Comparison of ENCODE assay signal across 1 cellular context in genomic region chr2:231685349-231686191, GRCh38.
TF ChIP-seq lines count a peak whose summit lies in the region.

No MANE protein-coding gene starts in this region.

TF ChIP-seq in HepG2, 621 proteins besides CTCF, POLR2A, EP300 and RAD21 (continued from another document and continues in another):
- TF ChIP-seq RERE (CRISPR knock-in tag; IDR thresholded peaks at IDR 0.05; ENCODE audit: low read depth) = no peak
- peak; percentile 95 for TF ChIP-seq ZMYM4 (CRISPR knock-in tag; IDR thresholded peaks at IDR 0.05)
- no peak for TF ChIP-seq NR1H2 (CRISPR knock-in tag; IDR thresholded peaks at IDR 0.05; ENCODE audit: borderline replicate concordance, low read depth)
- no peak for TF ChIP-seq ZNF350 (CRISPR knock-in tag; IDR thresholded peaks at IDR 0.05; ENCODE audit: borderline replicate concordance, low read depth)
- TF ChIP-seq ZNF782 (CRISPR knock-in tag; IDR thresholded peaks at IDR 0.05; ENCODE audit: borderline replicate concordance) = no peak
- TF ChIP-seq HNRNPL (IDR thresholded peaks at IDR 0.05; ENCODE audit: low read depth, low read length) = peak; percentile 90; the same call in 1 of the 2 replicates
- no peak for TF ChIP-seq AKAP8 (CRISPR knock-in tag; IDR thresholded peaks at IDR 0.05)
- no peak for TF ChIP-seq TBP (CRISPR knock-in tag; IDR thresholded peaks at IDR 0.05)
- TF ChIP-seq ZFP41 (CRISPR knock-in tag; IDR thresholded peaks at IDR 0.05; ENCODE audit: borderline replicate concordance) = 0 out of 2 replicates have a peak, but pooled peaks have one; percentile 20
- TF ChIP-seq MXD4 (CRISPR knock-in tag; IDR thresholded peaks at IDR 0.05) = no peak
- TF ChIP-seq FOSL2 (CRISPR knock-in tag; IDR thresholded peaks at IDR 0.05) = no peak
- TF ChIP-seq NR3C1 (CRISPR knock-in tag; IDR thresholded peaks at IDR 0.05) = no peak
- no peak for TF ChIP-seq KDM5B (CRISPR knock-in tag; IDR thresholded peaks at IDR 0.05; ENCODE audit: borderline replicate concordance)
- TF ChIP-seq ARID5B (CRISPR knock-in tag; IDR thresholded peaks at IDR 0.05) = no peak
- no peak for TF ChIP-seq ZNF713 (CRISPR knock-in tag; IDR thresholded peaks at IDR 0.05)
- TF ChIP-seq RAD51 (IDR thresholded peaks at IDR 0.05; ENCODE audit: borderline replicate concordance) = no peak
- peak; percentile 65 for TF ChIP-seq BHLHE40 (IDR thresholded peaks at IDR 0.05; ENCODE audit: low read length)
- TF ChIP-seq MBNL3 (CRISPR knock-in tag; conservative IDR thresholded peaks at IDR 0.05) = no peak
- TF ChIP-seq ZNF318 (CRISPR knock-in tag; IDR thresholded peaks at IDR 0.05) = no peak
- TF ChIP-seq POLR2AphosphoS5 (IDR thresholded peaks at IDR 0.05; ENCODE audit: low read depth, low read length) = peak; percentile 42; the same call in 1 of the 2 replicates
- TF ChIP-seq SALL2 (CRISPR knock-in tag; IDR thresholded peaks at IDR 0.05) = no peak
- peak; percentile 49 to 86; a peak in 3 of 4 replicates for TF ChIP-seq HMGXB4 (CRISPR knock-in tag; IDR thresholded peaks at IDR 0.05; ENCODE audit: borderline replicate concordance in 1 of 2, low read depth in 1 of 2)
- TF ChIP-seq U2AF1 (optimal IDR thresholded peaks at IDR 0.05; ENCODE audit: low read depth, low read length) = no peak
- no peak for TF ChIP-seq ZSCAN20 (CRISPR knock-in tag; IDR thresholded peaks at IDR 0.05; ENCODE audit: borderline replicate concordance)
- TF ChIP-seq SMAD1 (CRISPR knock-in tag; IDR thresholded peaks at IDR 0.05; ENCODE audit: borderline replicate concordance, low read depth) = no peak
- peak; percentile 18; the same call in 1 of the 2 replicates for TF ChIP-seq TBX2 (CRISPR knock-in tag; IDR thresholded peaks at IDR 0.05; ENCODE audit: borderline replicate concordance)
- no peak for TF ChIP-seq RXRB (CRISPR knock-in tag; IDR thresholded peaks at IDR 0.05; ENCODE audit: borderline replicate concordance)
- no peak for TF ChIP-seq ZNF10 (CRISPR knock-in tag; IDR thresholded peaks at IDR 0.05; ENCODE audit: borderline replicate concordance, low read depth)
- TF ChIP-seq CHCHD3 (CRISPR knock-in tag; IDR thresholded peaks at IDR 0.05) = no peak
- TF ChIP-seq THYN1 (CRISPR knock-in tag; IDR thresholded peaks at IDR 0.05; ENCODE audit: borderline replicate concordance, low read depth) = no peak
- 0 out of 2 replicates have a peak, but pooled peaks have one; percentile 31 for TF ChIP-seq ZKSCAN5 (CRISPR knock-in tag; IDR thresholded peaks at IDR 0.05)
- no peak for TF ChIP-seq TSC22D2 (CRISPR knock-in tag; IDR thresholded peaks at IDR 0.05; ENCODE audit: borderline replicate concordance)
